In genomic region chr2:102520009-102520408, GRCh38 we compare ENCODE assay signal across 8 cellular contexts. TPM values are rescaled to one million over a fixed set of nuclear protein-coding genes. Genes with fewer than 3 reads are reported as not detected.
A peak's percentile ranks its signal among the peaks of the same experiment; 100 is the strongest.
DNase-seq lines count a peak whose midpoint lies in the region; ATAC-seq, FAIRE-seq and TF ChIP-seq lines count a peak whose summit lies in the region.

No MANE protein-coding gene starts in this region.

- 37% methylated on average over 2 of the region's 2 CpGs; no CpG with 5 or more reads in 1 of the 2 experiments for WGBS in H1 (ENCODE audit: extremely low coverage in 1 of 2, insufficient coverage in 1 of 2, insufficient read length in 1 of 2, insufficient replicate concordance in 2 of 2, low coverage in 1 of 2, low lambda C conversion rate in 2 of 2, missing lambda C conversion rate in 1 of 2), 2 experiments
- WGBS in trophoblast cell (ENCODE audit: extremely low coverage, insufficient coverage, insufficient read length) = no CpG with 5 or more reads among the region's 2 CpGs

- H3K4me1 ChIP-seq in OCI-LY1 (ENCODE audit: insufficient read depth, low read length, severe bottlenecking) (no peaks in the 10 kb centered on the region), H1 (replicated peaks in 1 of 4; ENCODE audit: control insufficient read depth in 3 of 4, insufficient read depth in 4 of 4, low read length in 3 of 4) (no peaks in the 10 kb centered on the region), trophoblast cell (ENCODE audit: control insufficient read depth in 1 of 2, insufficient read depth in 2 of 2, low read length in 2 of 2) (peaks cover 0 to 2% of the 10 kb centered on the region in 2 experiments)

- H3K9me2 ChIP-seq in OCI-LY1 (ENCODE audit: low read depth, low read length) = no peaks in the 10 kb centered on the region

- H2AFZ ChIP-seq in OCI-LY1 (ENCODE audit: low read length) = no peak overlapping the region
- no peak overlapping the region for H2AFZ ChIP-seq in H1 (ENCODE audit: low read length)
- H2AFZ ChIP-seq in trophoblast cell (ENCODE audit: insufficient read depth, low read length, poor library complexity) = no peak overlapping the region

- TF ChIP-seq CTCF in AG10803 (conservative IDR thresholded peaks at IDR 0.05; ENCODE audit: low read length) (peak; percentile 41), OCI-LY1 (IDR thresholded peaks at IDR 0.05; ENCODE audit: low read length) (peak; percentile 80), H1 (IDR thresholded peaks at IDR 0.05; ENCODE audit: control extremely low read depth in 1 of 3, insufficient read depth in 1 of 3, low read depth in 1 of 3, low read length in 3 of 3) (peak; percentile 74 to 87 (median 85))

- peak; percentile 71 for ATAC-seq in HG03175 (IDR thresholded peaks at IDR 0.05; ENCODE audit: unreplicated experiment)

- H3K4ac ChIP-seq in H1 (replicated peaks; ENCODE audit: insufficient read length, low read depth, low read length) = no peak overlapping the region
- no peak overlapping the region for H3K4ac ChIP-seq in trophoblast cell (ENCODE audit: low read depth, low read length)

- H3K18ac ChIP-seq in H1 (ENCODE audit: extremely low read depth, low read length) (no peak overlapping the region), trophoblast cell (ENCODE audit: low read length) (no peak overlapping the region)

- H3K14ac ChIP-seq in H1 (ENCODE audit: insufficient read length) (no peak overlapping the region), trophoblast cell (ENCODE audit: low read length) (no peak overlapping the region)

- POLR2A ChIA-PET in H1 (lab: Charles Lee; ENCODE audit: partially characterized antibody) = no interaction called here

- no peaks in the 10 kb centered on the region; the same call in 1 of the 2 replicates for H3K23me2 ChIP-seq in H1 (ENCODE audit: low read depth, low read length)

- no peak for TF ChIP-seq POLR2A in GM12892 (IDR thresholded peaks at IDR 0.05; ENCODE audit: low read depth, low read length)
- no peak for TF ChIP-seq POLR2A in H1 (IDR thresholded peaks at IDR 0.05; ENCODE audit: control extremely low read depth in 1 of 2, low read depth in 2 of 2, low read length in 2 of 2)

- H2BK120ac ChIP-seq in H1 (replicated peaks; ENCODE audit: low read depth, low read length) = no peak overlapping the region
- no peak overlapping the region for H2BK120ac ChIP-seq in trophoblast cell (ENCODE audit: insufficient read depth, low read length, poor library complexity)

- FAIRE-seq in GM12892 (lab: Jason Lieb, UNC) (peak; percentile 48), H1 (lab: Jason Lieb, UNC) (peak; percentile 92)

- H2AK5ac ChIP-seq in H1 (ENCODE audit: low read depth, low read length) (no peak overlapping the region), trophoblast cell (ENCODE audit: low read length) (no peak overlapping the region)

- CTCF ChIA-PET in H1 (lab: Charles Lee; ENCODE audit: partially characterized antibody) = interaction anchor here (0.8 to 4.5 kb wide), 10 partner anchors 10 to 298 kb away, joined by 3 to 23 read pairs (median 6); no protein-coding TSS in a partner anchor

- H3K79me1 ChIP-seq in H1 (ENCODE audit: low read depth, low read length) (no peaks in the 10 kb centered on the region), trophoblast cell (ENCODE audit: low read length) (no peaks in the 10 kb centered on the region)

- H3K4me3 ChIP-seq in AG10803 (ENCODE audit: low read length) = no peak overlapping the region
- no peak overlapping the region for H3K4me3 ChIP-seq in OCI-LY1 (ENCODE audit: low read depth, low read length, poor library complexity, severe bottlenecking)
- H3K4me3 ChIP-seq in H1 (ENCODE audit: extremely low read depth in 1 of 4, insufficient read depth in 2 of 4, low read depth in 3 of 4, low read length in 4 of 4) = no peak overlapping the region
- H3K4me3 ChIP-seq in trophoblast cell (ENCODE audit: low read depth, low read length) = no peak overlapping the region

- peak; percentile 87 to 89 for TF ChIP-seq RAD21 in H1 (IDR thresholded peaks at IDR 0.05 in 1 of 2, conservative IDR thresholded peaks at IDR 0.05 in 1 of 2; ENCODE audit: low read depth in 2 of 2, low read length in 2 of 2)

- no peaks in the 10 kb centered on the region for H3K9me3 ChIP-seq in OCI-LY1 (ENCODE audit: low read length)
- H3K9me3 ChIP-seq in H1 (ENCODE audit: insufficient read depth in 2 of 2, low read depth in 1 of 2, low read length in 1 of 2) = no peaks in the 10 kb centered on the region
- no peaks in the 10 kb centered on the region for H3K9me3 ChIP-seq in trophoblast cell (ENCODE audit: insufficient read depth, low read depth, low read length)

- H3K79me2 ChIP-seq in OCI-LY1 (ENCODE audit: insufficient read depth, low read length) = no peaks in the 10 kb centered on the region
- H3K79me2 ChIP-seq in H1 (ENCODE audit: control insufficient read depth in 1 of 2, insufficient read depth in 2 of 2, low read length in 2 of 2) = no peaks in the 10 kb centered on the region
- no peaks in the 10 kb centered on the region for H3K79me2 ChIP-seq in trophoblast cell (ENCODE audit: control insufficient read depth, insufficient read depth, low read length, poor library complexity)

- H4K5ac ChIP-seq in H1 (ENCODE audit: insufficient read length, low read depth, low read length) = no peak overlapping the region

- no peak overlapping the region for H4K91ac ChIP-seq in H1 (replicated peaks; ENCODE audit: insufficient read length, low read length)
- H4K91ac ChIP-seq in trophoblast cell (ENCODE audit: low read depth, low read length) = no peak overlapping the region

- H3F3A ChIP-seq in OCI-LY1 (ENCODE audit: insufficient read depth, low read length) = no peaks in the 10 kb centered on the region

- H3K4me2 ChIP-seq in OCI-LY1 (ENCODE audit: low read length) (no peak overlapping the region), H1 (ENCODE audit: insufficient read depth in 1 of 2, low read depth in 2 of 2, low read length in 2 of 2) (no peak overlapping the region), trophoblast cell (ENCODE audit: low read length) (no peak overlapping the region)

- no peaks in the 10 kb centered on the region for H3K36me3 ChIP-seq in OCI-LY1 (ENCODE audit: insufficient read depth, low read length)
- no peaks in the 10 kb centered on the region for H3K36me3 ChIP-seq in H1 (ENCODE audit: control insufficient read depth in 2 of 4, insufficient read depth in 4 of 4, low read length in 3 of 4)
- no peaks in the 10 kb centered on the region for H3K36me3 ChIP-seq in trophoblast cell (ENCODE audit: control insufficient read depth in 1 of 2, insufficient read depth in 2 of 2, low read length in 2 of 2)

- no peaks in the 10 kb centered on the region for H4K20me1 ChIP-seq in OCI-LY1 (ENCODE audit: insufficient read depth, low read length)
- no peaks in the 10 kb centered on the region for H4K20me1 ChIP-seq in H1 (replicated peaks in 1 of 2; ENCODE audit: control insufficient read depth in 1 of 2, insufficient read depth in 2 of 2, low read length in 2 of 2)

- no peak overlapping the region for H2BK15ac ChIP-seq in H1 (ENCODE audit: low read length)

- no peak for TF ChIP-seq EP300 in H1 (IDR thresholded peaks at IDR 0.05; ENCODE audit: borderline replicate concordance in 1 of 2, low read depth in 2 of 2, low read length in 2 of 2)

- H3K23ac ChIP-seq in H1 (ENCODE audit: insufficient read length) (no peak overlapping the region), trophoblast cell (ENCODE audit: low read length) (no peak overlapping the region)

- H2BK5ac ChIP-seq in H1 (ENCODE audit: low read depth, low read length) (no peak overlapping the region), trophoblast cell (ENCODE audit: low read depth, low read length, poor library complexity) (no peak overlapping the region)

- no peak overlapping the region for H3K9ac ChIP-seq in OCI-LY1 (ENCODE audit: low read length)
- no peak overlapping the region for H3K9ac ChIP-seq in H1 (replicated peaks in 1 of 4; ENCODE audit: extremely low read depth in 1 of 4, low read depth in 3 of 4, low read length in 3 of 4)
- H3K9ac ChIP-seq in trophoblast cell (ENCODE audit: low read length) = no peak overlapping the region

- no peak overlapping the region for H2BK20ac ChIP-seq in H1 (ENCODE audit: low read length)

- DNase-seq in AG10803 (ENCODE audit: low read depth) (peak; percentile 4), GM12892 (ENCODE audit: insufficient read length) (peak; percentile 10), H1 (ENCODE audit: low read depth in 1 of 2, low spot score in 2 of 2) (no peak), trophoblast cell (peak; percentile 30 to 70), NCI-H2107 (lab: John Stamatoyannopoulos, UW) (no peak), amygdala (lab: John Stamatoyannopoulos, UW) (no peak)

- H4K8ac ChIP-seq in H1 (ENCODE audit: extremely low read depth, insufficient read depth, low read length) = no peak overlapping the region
- H4K8ac ChIP-seq in trophoblast cell (ENCODE audit: low read depth, low read length) = no peak overlapping the region

- H2BK12ac ChIP-seq in H1 (ENCODE audit: low read depth, low read length) (no peak overlapping the region), trophoblast cell (ENCODE audit: low read length) (no peak overlapping the region)

- H3K27me3 ChIP-seq in OCI-LY1 (ENCODE audit: insufficient read depth, low read length) = no peaks in the 10 kb centered on the region
- peaks cover 0 to 2% (median 0%) of the 10 kb centered on the region in 4 experiments; a peak in 2 of 7 replicates for H3K27me3 ChIP-seq in H1 (replicated peaks in 1 of 4; ENCODE audit: control insufficient read depth in 3 of 4, extremely low read depth in 1 of 4, insufficient read depth in 3 of 4, low read length in 3 of 4)
- no peaks in the 10 kb centered on the region for H3K27me3 ChIP-seq in trophoblast cell (ENCODE audit: insufficient read depth, low read length)

- H4K12ac ChIP-seq in trophoblast cell (ENCODE audit: low read depth, low read length) = no peak overlapping the region

- no peak overlapping the region for H3K56ac ChIP-seq in H1 (replicated peaks; ENCODE audit: insufficient read length, low read depth, low read length)

- H3K27ac ChIP-seq in OCI-LY1 (ENCODE audit: low read depth, low read length, poor library complexity, severe bottlenecking) = no peak overlapping the region
- H3K27ac ChIP-seq in H1 (ENCODE audit: low read depth, low read length) = no peak overlapping the region
- H3K27ac ChIP-seq in trophoblast cell (ENCODE audit: low read depth, low read length) = no peak overlapping the region

TF ChIP-seq in H1, 55 proteins besides CTCF, POLR2A, EP300 and RAD21 (continues in another document):
- TF ChIP-seq CREB1 (IDR thresholded peaks at IDR 0.05) (no peak), YY1 (IDR thresholded peaks at IDR 0.05; ENCODE audit: low read depth, low read length) (0 out of 2 replicates have a peak, but pooled peaks have one; percentile 27)

RNA-seq across cellular contexts. Expression of gene SLC9A4, which starts 47.0 kb away (rescaled TPM):
- polyA plus RNA-seq in GM12892 (2012; ENCODE audit: missing spikeins) = not detected
- not detected in 2 replicates for total RNA-seq in H1 (2021; fragmentation: NEBNext Ultra II Directional; extraction: Animal tissue kit (Norgen Biotek cat#: 25700))
- not detected in 2 replicates for polyA plus RNA-seq in H1 (2011; rRNA removed)
- polyA plus RNA-seq in H1 (2011; cell fraction: cytosol; rRNA removed) = not detected
- polyA plus RNA-seq in H1 (2011; cell fraction: nucleus; rRNA removed) = not detected
- polyA plus RNA-seq in H1 (2012, experiment 1 of 2) = not detected in 4 replicates
- polyA plus RNA-seq in H1 (2012, experiment 2 of 2) = not detected
- polyA plus RNA-seq in H1 (2013, experiment 1 of 2) = not detected
- not detected for polyA plus RNA-seq in H1 (2013, experiment 2 of 2)
- not detected in 2 replicates for polyA minus RNA-seq in H1 (2011; rRNA and poly(A)+ RNA removed)
- not detected for polyA minus RNA-seq in H1 (2011; cell fraction: cytosol; rRNA and poly(A)+ RNA removed)
- polyA minus RNA-seq in H1 (2011; cell fraction: nucleus; rRNA and poly(A)+ RNA removed) = not detected
- polyA plus RNA-seq in trophoblast cell (2013) = 0.15 TPM in 2 replicates

Comparison
In these comparisons a context has a peak if more than half of its experiments do, and no peak if none do; other contexts are left out.
1. DNase-seq: peak in AG10803 (single experiment), GM12892 (single experiment) and trophoblast cell (2 of 2); none in H1 (0 of 2), NCI-H2107 (single experiment) and amygdala (0 of 56).
2. Peak in every context shown above with its lines, with median percentiles within 50 percentile points of each other: CTCF ChIP-seq.